In genomic region chr1:25197982-25198681, GRCh38 we compare ENCODE assay signal across 9 cellular contexts. TPM values are rescaled to one million over a fixed set of nuclear protein-coding genes. Genes with fewer than 3 reads are reported as not detected.
DNase-seq lines count a peak whose midpoint lies in the region; ATAC-seq, FAIRE-seq and TF ChIP-seq lines count a peak whose summit lies in the region.
"Had no signal": no experiment of that assay in that cellular context is flagged by ENCODE, and none has a peak within 500 bp of the region (broad histone marks: within the 10 kb centered on the region; RNA-seq: fewer than 3 reads in every experiment).

No MANE protein-coding gene starts in this region.

- no peaks in the 10 kb centered on the region for H3K27me3 ChIP-seq in H1 (replicated peaks in 1 of 4; ENCODE audit: control insufficient read depth in 3 of 4, extremely low read depth in 1 of 4, insufficient read depth in 3 of 4, low read length in 3 of 4)

- no peak for TF ChIP-seq RAD21 in H1 (IDR thresholded peaks at IDR 0.05 in 1 of 2, conservative IDR thresholded peaks at IDR 0.05 in 1 of 2; ENCODE audit: low read depth in 2 of 2, low read length in 2 of 2)

- TF ChIP-seq POLR2A in H1 (IDR thresholded peaks at IDR 0.05; ENCODE audit: control extremely low read depth in 1 of 2, low read depth in 2 of 2, low read length in 2 of 2) = no peak

- no peak overlapping the region for H4K8ac ChIP-seq in H1 (ENCODE audit: extremely low read depth, insufficient read depth, low read length)

- no peaks in the 10 kb centered on the region for H3K9me3 ChIP-seq in H1 (ENCODE audit: insufficient read depth in 2 of 2, low read depth in 1 of 2, low read length in 1 of 2)

- H3K56ac ChIP-seq in H1 (replicated peaks; ENCODE audit: insufficient read length, low read depth, low read length) = no peak overlapping the region

- H3K9ac ChIP-seq in H1 (replicated peaks in 1 of 4; ENCODE audit: extremely low read depth in 1 of 4, low read depth in 3 of 4, low read length in 3 of 4) = no peak overlapping the region

- intact Hi-C loops in activated T-helper 2 cell treated with anti-CD3 and anti-CD28 coated beads, Interferon-gamma antibody, Interleukin-2, Interleukin-4, amounts not matched to agents 10 μg/mL and 5 μg/mL and 100 μg/mL, durations not matched to agents 14 hours and 24 hours and 36 hours (cut with micrococcal nuclease) = no loop called here

- no peak overlapping the region for H4K91ac ChIP-seq in H1 (replicated peaks; ENCODE audit: insufficient read length, low read length)

- 0 out of 2 replicates have a peak overlapping the region, but pooled peaks have one; percentile 61 for H2BK15ac ChIP-seq in H1 (ENCODE audit: low read length)

- no peak overlapping the region for H3K23ac ChIP-seq in H1 (ENCODE audit: insufficient read length)

- no peak for FAIRE-seq in H1 (lab: Jason Lieb, UNC)

- H3K36me3 Mint-ChIP-seq in activated T-helper 2 cell treated with anti-CD3 and anti-CD28 coated beads, Interferon-gamma antibody, Interleukin-2, Interleukin-4, amounts not matched to agents 10 μg/mL and 5 μg/mL and 100 μg/mL, durations not matched to agents 14 hours and 24 hours and 36 hours (ENCODE audit: low read depth) = no peaks in the 10 kb centered on the region
- H3K36me3 Mint-ChIP-seq: activated CD8-positive, alpha-beta memory T cell treated with anti-CD3 and anti-CD28 coated beads, Interleukin-2, amount 10 ng/mL, durations not matched to agents 7 days and 5 days had no signal

- no peaks in the 10 kb centered on the region for H3K36me3 ChIP-seq in H1 (ENCODE audit: control insufficient read depth in 2 of 4, insufficient read depth in 4 of 4, low read length in 3 of 4)

- H3K27ac Mint-ChIP-seq in activated T-helper 2 cell treated with anti-CD3 and anti-CD28 coated beads, Interferon-gamma antibody, Interleukin-2, Interleukin-4, amounts not matched to agents 10 μg/mL and 5 μg/mL and 100 μg/mL, durations not matched to agents 14 hours and 24 hours and 36 hours = no peak overlapping the region
- H3K27ac Mint-ChIP-seq: activated CD8-positive, alpha-beta memory T cell treated with anti-CD3 and anti-CD28 coated beads, Interleukin-2, amount 10 ng/mL, durations not matched to agents 7 days and 5 days had no signal

- H3K18ac ChIP-seq in H1 (ENCODE audit: extremely low read depth, low read length) = no peak overlapping the region

- H3K4me2 ChIP-seq in H1 (ENCODE audit: insufficient read depth in 1 of 2, low read depth in 2 of 2, low read length in 2 of 2) = no peak overlapping the region

- no peaks in the 10 kb centered on the region for H3K79me2 ChIP-seq in H1 (ENCODE audit: control insufficient read depth in 1 of 2, insufficient read depth in 2 of 2, low read length in 2 of 2)

- peaks cover 0 to 4% of the 10 kb centered on the region in 2 experiments for H4K20me1 ChIP-seq in H1 (replicated peaks in 1 of 2; ENCODE audit: control insufficient read depth in 1 of 2, insufficient read depth in 2 of 2, low read length in 2 of 2)

- no peak overlapping the region for H4K5ac ChIP-seq in H1 (ENCODE audit: insufficient read length, low read depth, low read length)

- DNase-seq in GF-D8 (lab: John Stamatoyannopoulos, UW) (peak; percentile 45), NCI-H2029 treated with DMSO at 0.1 percent for 48 hours (lab: John Stamatoyannopoulos, UW) (peak; percentile 46), H1 (ENCODE audit: low read depth in 1 of 2, low spot score in 2 of 2) (no peak), putamen (ENCODE audit: low spot score) (peak; percentile 25), NCI-H146 (lab: John Stamatoyannopoulos, UW) (no peak), NCI-H2081 treated with DMSO at 0.1 percent for 48 hours (lab: John Stamatoyannopoulos, UW) (no peak)
- no peak for DNase-seq in activated T-helper 2 cell treated with anti-CD3 and anti-CD28 coated beads, Interferon-gamma antibody, Interleukin-2, Interleukin-4, amounts not matched to agents 10 μg/mL and 5 μg/mL and 100 μg/mL, durations not matched to agents 14 hours and 24 hours and 36 hours (ENCODE audit: low spot score)
- DNase-seq: activated CD8-positive, alpha-beta memory T cell treated with anti-CD3 and anti-CD28 coated beads, Interleukin-2, amount 10 ng/mL, durations not matched to agents 7 days and 5 days had no signal

- no peak for TF ChIP-seq CTCF in H1 (IDR thresholded peaks at IDR 0.05; ENCODE audit: control extremely low read depth in 1 of 3, insufficient read depth in 1 of 3, low read depth in 1 of 3, low read length in 3 of 3)

- TF ChIP-seq EP300 in H1 (IDR thresholded peaks at IDR 0.05; ENCODE audit: borderline replicate concordance in 1 of 2, low read depth in 2 of 2, low read length in 2 of 2) = no peak

- ATAC-seq in GM19455 (IDR thresholded peaks at IDR 0.05; ENCODE audit: unreplicated experiment) = no peak
- ATAC-seq: activated CD8-positive, alpha-beta memory T cell treated with anti-CD3 and anti-CD28 coated beads, Interleukin-2, amount 10 ng/mL, durations not matched to agents 7 days and 5 days had no signal

- H2BK12ac ChIP-seq in H1 (ENCODE audit: low read depth, low read length) = no peak overlapping the region

- POLR2A ChIA-PET in H1 (lab: Charles Lee; ENCODE audit: partially characterized antibody) = interaction anchor here (1.9 kb wide), 1 partner anchor 34 kb away, joined by 4 read pairs; the partner anchor contains the start of gene SYF2

- no peak overlapping the region for H2AK5ac ChIP-seq in H1 (ENCODE audit: low read depth, low read length)

- no peaks in the 10 kb centered on the region for H3K79me1 ChIP-seq in H1 (ENCODE audit: low read depth, low read length)

- no peak overlapping the region for H2BK5ac ChIP-seq in H1 (ENCODE audit: low read depth, low read length)

- peaks cover 2 to 5% (median 3%) of the 10 kb centered on the region in 4 experiments; a peak in 3 of 7 replicates for H3K4me1 ChIP-seq in H1 (replicated peaks in 1 of 4; ENCODE audit: control insufficient read depth in 3 of 4, insufficient read depth in 4 of 4, low read length in 3 of 4)

- H2AFZ ChIP-seq in H1 (ENCODE audit: low read length) = no peak overlapping the region

- WGBS in H1 (ENCODE audit: extremely low coverage in 1 of 2, insufficient coverage in 1 of 2, insufficient read length in 1 of 2, insufficient replicate concordance in 2 of 2, low coverage in 1 of 2, low lambda C conversion rate in 2 of 2, missing lambda C conversion rate in 1 of 2), 2 experiments = 91% methylated on average over 9 of the region's 11 CpGs; no CpG with 5 or more reads in 1 of the 2 experiments

- no peak overlapping the region for H3K4ac ChIP-seq in H1 (replicated peaks; ENCODE audit: insufficient read length, low read depth, low read length)

- no peak overlapping the region for H3K4me3 ChIP-seq in H1 (ENCODE audit: extremely low read depth in 1 of 4, insufficient read depth in 2 of 4, low read depth in 3 of 4, low read length in 4 of 4)

- CTCF ChIA-PET in H1 (lab: Charles Lee; ENCODE audit: partially characterized antibody) = interaction anchor here (0.6 to 1.9 kb wide), 7 partner anchors 8 to 362 kb away, joined by 3 to 6 read pairs (median 3); no protein-coding TSS in a partner anchor

- no peak overlapping the region for H3K27ac ChIP-seq in H1 (ENCODE audit: low read depth, low read length)

- peaks cover 18% of the 10 kb centered on the region for H3K27me3 Mint-ChIP-seq in activated T-helper 2 cell treated with anti-CD3 and anti-CD28 coated beads, Interferon-gamma antibody, Interleukin-2, Interleukin-4, amounts not matched to agents 10 μg/mL and 5 μg/mL and 100 μg/mL, durations not matched to agents 14 hours and 24 hours and 36 hours (ENCODE audit: low read depth)

- no peak overlapping the region for H3K14ac ChIP-seq in H1 (ENCODE audit: insufficient read length)

- H3K4me3 Mint-ChIP-seq in activated T-helper 2 cell treated with anti-CD3 and anti-CD28 coated beads, Interferon-gamma antibody, Interleukin-2, Interleukin-4, amounts not matched to agents 10 μg/mL and 5 μg/mL and 100 μg/mL, durations not matched to agents 14 hours and 24 hours and 36 hours (ENCODE audit: low read depth) = no peak overlapping the region
- H3K4me3 Mint-ChIP-seq: activated CD8-positive, alpha-beta memory T cell treated with anti-CD3 and anti-CD28 coated beads, Interleukin-2, amount 10 ng/mL, durations not matched to agents 7 days and 5 days had no signal

- H2BK20ac ChIP-seq in H1 (ENCODE audit: low read length) = no peak overlapping the region

- H3K4me1 Mint-ChIP-seq in activated T-helper 2 cell treated with anti-CD3 and anti-CD28 coated beads, Interferon-gamma antibody, Interleukin-2, Interleukin-4, amounts not matched to agents 10 μg/mL and 5 μg/mL and 100 μg/mL, durations not matched to agents 14 hours and 24 hours and 36 hours (ENCODE audit: low read depth) = peaks cover 3% of the 10 kb centered on the region

- H3K23me2 ChIP-seq in H1 (ENCODE audit: low read depth, low read length) = peaks cover 4% of the 10 kb centered on the region; the same call in 1 of the 2 replicates

- H2BK120ac ChIP-seq in H1 (replicated peaks; ENCODE audit: low read depth, low read length) = no peak overlapping the region

- H3K9me3 Mint-ChIP-seq in activated T-helper 2 cell treated with anti-CD3 and anti-CD28 coated beads, Interferon-gamma antibody, Interleukin-2, Interleukin-4, amounts not matched to agents 10 μg/mL and 5 μg/mL and 100 μg/mL, durations not matched to agents 14 hours and 24 hours and 36 hours = no peaks in the 10 kb centered on the region

RNA-seq across cellular contexts. Expression of gene SYF2, which starts 34.2 kb away (rescaled TPM):
- 27.0 and 33.0 TPM in 2 replicates for total RNA-seq in H1 (2021; fragmentation: NEBNext Ultra II Directional; extraction: Animal tissue kit (Norgen Biotek cat#: 25700))
- 5.6 and 7.5 TPM in 2 replicates for polyA plus RNA-seq in H1 (2011; rRNA removed)
- polyA plus RNA-seq in H1 (2011; cell fraction: cytosol; rRNA removed) = 18.7 TPM
- 3.3 TPM for polyA plus RNA-seq in H1 (2011; cell fraction: nucleus; rRNA removed)
- 25.4 to 44.2 TPM (median 29.6 TPM) in 4 replicates for polyA plus RNA-seq in H1 (2012, experiment 1 of 2)
- polyA plus RNA-seq in H1 (2012, experiment 2 of 2) = 8.1 TPM
- 49.2 TPM for polyA plus RNA-seq in H1 (2013, experiment 1 of 2)
- polyA plus RNA-seq in H1 (2013, experiment 2 of 2) = 48.2 TPM
- polyA minus RNA-seq in H1 (2011; rRNA and poly(A)+ RNA removed) = 3.8 and 4.2 TPM in 2 replicates
- 6.1 TPM for polyA minus RNA-seq in H1 (2011; cell fraction: cytosol; rRNA and poly(A)+ RNA removed)
- polyA minus RNA-seq in H1 (2011; cell fraction: nucleus; rRNA and poly(A)+ RNA removed) = 6.8 TPM
- 40.1 and 42.3 TPM in 2 replicates for total RNA-seq in activated T-helper 2 cell treated with anti-CD3 and anti-CD28 coated beads, Interferon-gamma antibody, Interleukin-2, Interleukin-4, amounts not matched to agents 10 μg/mL and 5 μg/mL and 100 μg/mL, durations not matched to agents 14 hours and 24 hours and 36 hours

RNA-seq across cellular contexts. Expression of gene RSRP1, which starts 49.1 kb away (rescaled TPM):
- 59.4 and 60.4 TPM in 2 replicates for total RNA-seq in H1 (2021; fragmentation: NEBNext Ultra II Directional; extraction: Animal tissue kit (Norgen Biotek cat#: 25700))
- 32.9 and 38.2 TPM in 2 replicates for polyA plus RNA-seq in H1 (2011; rRNA removed)
- polyA plus RNA-seq in H1 (2011; cell fraction: cytosol; rRNA removed) = 66.1 TPM
- 111 TPM for polyA plus RNA-seq in H1 (2011; cell fraction: nucleus; rRNA removed)
- polyA plus RNA-seq in H1 (2012, experiment 1 of 2) = 33.1 to 58.0 TPM (median 48.2 TPM) in 4 replicates
- 8.9 TPM for polyA plus RNA-seq in H1 (2012, experiment 2 of 2)
- polyA plus RNA-seq in H1 (2013, experiment 1 of 2) = 57.6 TPM
- polyA plus RNA-seq in H1 (2013, experiment 2 of 2) = 50.1 TPM
- 37.6 and 38.0 TPM in 2 replicates for polyA minus RNA-seq in H1 (2011; rRNA and poly(A)+ RNA removed)
- polyA minus RNA-seq in H1 (2011; cell fraction: cytosol; rRNA and poly(A)+ RNA removed) = 41.4 TPM
- polyA minus RNA-seq in H1 (2011; cell fraction: nucleus; rRNA and poly(A)+ RNA removed) = 80.9 TPM
- 140 and 144 TPM in 2 replicates for total RNA-seq in activated T-helper 2 cell treated with anti-CD3 and anti-CD28 coated beads, Interferon-gamma antibody, Interleukin-2, Interleukin-4, amounts not matched to agents 10 μg/mL and 5 μg/mL and 100 μg/mL, durations not matched to agents 14 hours and 24 hours and 36 hours

Comparison
In these comparisons a context has a peak if more than half of its experiments do, and no peak if none do; other contexts are left out.
1. DNase-seq: peak in GF-D8 (single experiment), NCI-H2029 treated with DMSO at 0.1 percent for 48 hours (single experiment) and putamen (single experiment); none in H1 (0 of 2), activated T-helper 2 cell treated with anti-CD3 and anti-CD28 coated beads, Interferon-gamma antibody, Interleukin-2, Interleukin-4, amounts not matched to agents 10 μg/mL and 5 μg/mL and 100 μg/mL, durations not matched to agents 14 hours and 24 hours and 36 hours (single experiment), NCI-H146 (single experiment) and NCI-H2081 treated with DMSO at 0.1 percent for 48 hours (single experiment).